ENCODE assay signal across 8 cellular contexts in the genomic region with DNA sequence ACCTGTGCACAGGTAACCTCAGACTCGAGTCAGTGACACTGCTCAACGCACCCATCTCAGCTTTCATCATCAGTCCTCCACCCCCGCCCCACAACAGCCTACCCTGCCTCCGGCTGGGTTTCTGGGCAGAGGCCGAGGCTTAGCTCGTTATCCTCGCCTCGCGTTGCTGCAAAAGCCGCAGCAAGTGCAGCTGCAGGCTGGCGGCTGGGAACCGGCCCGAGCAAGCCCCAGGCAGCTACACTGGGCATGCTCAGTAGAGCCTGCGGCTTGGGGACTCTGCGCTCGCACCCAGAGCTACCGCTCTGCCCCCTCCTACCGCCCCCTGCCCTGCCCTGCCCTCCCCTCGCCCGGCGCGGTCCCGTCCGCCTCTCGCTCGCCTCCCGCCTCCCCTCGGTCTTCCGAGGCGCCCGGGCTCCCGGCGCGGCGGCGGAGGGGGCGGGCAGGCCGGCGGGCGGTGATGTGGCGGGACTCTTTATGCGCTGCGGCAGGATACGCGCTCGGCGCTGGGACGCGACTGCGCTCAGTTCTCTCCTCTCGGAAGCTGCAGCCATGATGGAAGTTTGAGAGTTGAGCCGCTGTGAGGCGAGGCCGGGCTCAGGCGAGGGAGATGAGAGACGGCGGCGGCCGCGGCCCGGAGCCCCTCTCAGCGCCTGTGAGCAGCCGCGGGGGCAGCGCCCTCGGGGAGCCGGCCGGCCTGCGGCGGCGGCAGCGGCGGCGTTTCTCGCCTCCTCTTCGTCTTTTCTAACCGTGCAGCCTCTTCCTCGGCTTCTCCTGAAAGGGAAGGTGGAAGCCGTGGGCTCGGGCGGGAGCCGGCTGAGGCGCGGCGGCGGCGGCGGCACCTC. TPM values are rescaled to one million over a fixed set of nuclear protein-coding genes. Genes with fewer than 3 reads are reported as not detected.
DNase-seq lines count a peak whose midpoint lies in the region; ATAC-seq and TF ChIP-seq lines count a peak whose summit lies in the region.

A gene with protein sequence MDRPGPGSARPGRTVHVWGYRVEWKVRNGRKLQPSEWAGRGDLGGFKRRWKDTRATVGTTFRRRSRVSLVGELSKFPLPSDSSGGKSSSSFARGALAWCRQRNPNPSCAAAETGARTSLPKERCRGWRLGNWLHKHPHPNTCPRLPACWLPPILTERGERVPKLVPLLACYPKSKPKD (minus strand): TSS at position 432 of the 842 bp plus-strand sequence. CDS start 1,046 bp downstream, outside the sequence.
PTEN (plus strand) TSS at position 524 of the 842 bp plus-strand sequence. CDS start 845 bp downstream, outside the sequence.

- peak within 1 kb of the TSS; percentile 95 for H3K9ac ChIP-seq in PC-3 (ENCODE audit: low read length)

- ATAC-seq in GM21390 (IDR thresholded peaks at IDR 0.05; ENCODE audit: unreplicated experiment) = peak; percentile 30
- peak; percentile 56 for ATAC-seq in PC-3
- ATAC-seq in esophagus mucosa = peak; percentile 82

- no peaks in the 10 kb centered on the region for H3K27me3 ChIP-seq in Caco-2 (replicated peaks; ENCODE audit: control insufficient read depth, insufficient read depth, low read length)
- no peaks in the 10 kb centered on the region for H3K27me3 ChIP-seq in PC-3 (ENCODE audit: low read length)
- H3K27me3 ChIP-seq in muscle layer of duodenum (ENCODE audit: low read depth, low read length) = no peaks in the 10 kb centered on the region

- DNase-seq in Caco-2 = peak; percentile 91 to 94
- DNase-seq in PC-3 = peak; percentile 81
- DNase-seq in activated T-cell treated with anti-CD3 and anti-CD28 coated beads, Interleukin-2, amount 50 U/mL, for 48 hours = peak; percentile 84 to 90
- peak; percentile 86 for DNase-seq in stimulated activated CD8-positive, alpha-beta memory T cell treated with anti-CD3 and anti-CD28 coated beads, Interleukin-4, amount 100 ng/mL, for 48 hours

- BruUV-seq in Caco-2 (replicated peaks; lab: Mats Ljungman, UMichigan) (no TSS peak), PC-3 (replicated peaks; lab: Mats Ljungman, UMichigan) (no TSS peak)

- H3K9me2 ChIP-seq in PC-3 (replicated peaks; ENCODE audit: low read length) = no peaks in the 10 kb centered on the region

- H3K4me3 Mint-ChIP-seq in Caco-2 (ENCODE audit: unreplicated experiment) (peak within 1 kb of the TSS; percentile 97), IgD-negative memory B cell (peak within 1 kb of the TSS; percentile 95 to 98 (median 98))

- H3K4me1 ChIP-seq in Caco-2 (peaks cover 18% of the 10 kb centered on the region; the same call in 1 of the 2 replicates), PC-3 (ENCODE audit: insufficient read depth, low read length) (peaks cover 15% of the 10 kb centered on the region; the same call in 1 of the 2 replicates), muscle layer of duodenum (ENCODE audit: control insufficient read depth in 1 of 2, insufficient read depth in 2 of 2, low read length in 2 of 2) (peaks cover 0 to 5% of the 10 kb centered on the region in 2 donors)

- POLR2A ChIA-PET in Caco-2 (lab: Charles Lee) = interaction anchor here (0.5 to 2.9 kb wide), 7 partner anchors 22 to 1704 kb away, joined by 3 to 15 read pairs (median 4); partner anchors contain the start of gene ATAD1
- POLR2A ChIA-PET in PC-3 (lab: Charles Lee; ENCODE audit: unreplicated experiment) = interaction anchor here (0.6 kb wide), 2 partner anchors 315 to 770 kb away, joined by 4 to 5 read pairs; no protein-coding TSS in a partner anchor

- H3K79me2 ChIP-seq in PC-3 (ENCODE audit: low read length) = peaks cover 43% of the 10 kb centered on the region

- H3K36me3 ChIP-seq in Caco-2 (ENCODE audit: control insufficient read depth, insufficient read depth, low read length) (no peaks in the 10 kb centered on the region), PC-3 (ENCODE audit: low read depth, low read length) (no peaks in the 10 kb centered on the region), muscle layer of duodenum (ENCODE audit: control insufficient read depth in 1 of 2, insufficient read depth in 2 of 2, low read length in 2 of 2) (no peaks in the 10 kb centered on the region)

- CTCF ChIA-PET in Caco-2 (lab: Charles Lee) (interaction anchor here (0.7 to 2.4 kb wide), 5 partner anchors 35 to 526 kb away, joined by 3 to 13 read pairs (median 4); partner anchors contain the start of gene ATAD1), PC-3 (lab: Charles Lee) (no interaction called here)

- H3F3A ChIP-seq in PC-3 (ENCODE audit: low read length, unreplicated experiment) = no peaks in the 10 kb centered on the region

- H3K27me3 Mint-ChIP-seq in Caco-2 (ENCODE audit: insufficient read depth, unreplicated experiment) = no peaks in the 10 kb centered on the region
- H3K27me3 Mint-ChIP-seq in IgD-negative memory B cell = no peaks in the 10 kb centered on the region

- H3K36me3 Mint-ChIP-seq in Caco-2 (ENCODE audit: insufficient read depth, unreplicated experiment) = peaks cover 32% of the 10 kb centered on the region
- H3K36me3 Mint-ChIP-seq in IgD-negative memory B cell = no peaks in the 10 kb centered on the region

- H3K9me3 ChIP-seq in Caco-2 = no peaks in the 10 kb centered on the region
- no peaks in the 10 kb centered on the region for H3K9me3 ChIP-seq in PC-3 (ENCODE audit: low read length)
- H3K9me3 ChIP-seq in muscle layer of duodenum (ENCODE audit: control insufficient read depth in 1 of 2, low read length in 2 of 2) = no peaks in the 10 kb centered on the region

- H3K4me1 Mint-ChIP-seq in Caco-2 (ENCODE audit: low read depth, unreplicated experiment) (peaks cover 29% of the 10 kb centered on the region), IgD-negative memory B cell (peaks cover 31 to 41% (median 34%) of the 10 kb centered on the region in 3 donors)

- H3K9me3 Mint-ChIP-seq in Caco-2 (ENCODE audit: unreplicated experiment) = no peaks in the 10 kb centered on the region
- no peaks in the 10 kb centered on the region for H3K9me3 Mint-ChIP-seq in IgD-negative memory B cell

- intact Hi-C loops in Caco-2 (cut with micrococcal nuclease; ENCODE audit: unreplicated experiment) (loop anchor here (2.0 to 5.0 kb wide), 4 partner anchors 21 to 364 kb away; partner anchors contain the start of gene ATAD1), PC-3 (cut with micrococcal nuclease) (no loop called here)

- H2AFZ ChIP-seq in PC-3 (ENCODE audit: low read length) = peak within 1 kb of the TSS; percentile 85

- H4K20me1 ChIP-seq in PC-3 (ENCODE audit: low read length) = peaks cover 40% of the 10 kb centered on the region

- H3K27ac Mint-ChIP-seq in Caco-2 (ENCODE audit: unreplicated experiment) = peak within 1 kb of the TSS; percentile 93
- peak within 1 kb of the TSS; percentile 92 to 99 (median 95) for H3K27ac Mint-ChIP-seq in IgD-negative memory B cell

- no peak for TF ChIP-seq CTCF in Caco-2 (IDR thresholded peaks at IDR 0.05; ENCODE audit: insufficient read depth in 1 of 2, low read depth in 1 of 2, low read length in 1 of 2, severe bottlenecking in 1 of 2, unreplicated experiment in 1 of 2)
- no peak for TF ChIP-seq CTCF in PC-3 (conservative IDR thresholded peaks at IDR 0.05; ENCODE audit: low read depth, low read length)

- peak within 1 kb of the TSS; percentile 99 for H3K4me2 ChIP-seq in PC-3 (ENCODE audit: low read length)

- H3K27ac ChIP-seq in PC-3 (ENCODE audit: low read length) (peak within 1 kb of the TSS; percentile 97), muscle layer of duodenum (ENCODE audit: low read length) (peak within 1 kb of the TSS; percentile 93)

- H3K4me3 ChIP-seq in Caco-2 (ENCODE audit: low read depth, low read length) = peak within 1 kb of the TSS; percentile 69
- H3K4me3 ChIP-seq in PC-3 (ENCODE audit: low read length) = peak within 1 kb of the TSS; percentile 94
- peak within 1 kb of the TSS; percentile 98 to 99 for H3K4me3 ChIP-seq in muscle layer of duodenum (ENCODE audit: low read depth in 1 of 2, low read length in 2 of 2)

RNA-seq across cellular contexts. Expression of the first gene that starts in this region (rescaled TPM):
- total RNA-seq in Caco-2 (2022) = 1.0 and 1.2 TPM in 2 replicates
- 0.25 TPM for polyA plus RNA-seq in IgD-negative memory B cell
- total RNA-seq in PC-3 (2014; rRNA removed) = 0.15 and 0.23 TPM in 2 replicates
- total RNA-seq in esophagus mucosa = 0.60 TPM

RNA-seq across cellular contexts. Expression of gene PTEN, which starts in this region (rescaled TPM):
- 56.3 and 57.1 TPM in 2 replicates for total RNA-seq in Caco-2 (2022)
- polyA plus RNA-seq in IgD-negative memory B cell = 40.4 TPM
- total RNA-seq in PC-3 (2014; rRNA removed) = 7.8 and 18.5 TPM in 2 replicates
- total RNA-seq in esophagus mucosa = 77.0 TPM

Comparison
In these comparisons a context has a peak if more than half of its experiments do, and no peak if none do; other contexts are left out.
1. Peak in every context shown above with its lines: DNase-seq, ATAC-seq, H3K4me3 ChIP-seq and H3K27ac ChIP-seq.
2. ATAC-seq: peak in every context shown above with its lines; median percentile 82 in esophagus mucosa; 56 in PC-3; 30 in GM21390.